ENCODE assay signal across 10 cellular contexts in the genomic region with DNA sequence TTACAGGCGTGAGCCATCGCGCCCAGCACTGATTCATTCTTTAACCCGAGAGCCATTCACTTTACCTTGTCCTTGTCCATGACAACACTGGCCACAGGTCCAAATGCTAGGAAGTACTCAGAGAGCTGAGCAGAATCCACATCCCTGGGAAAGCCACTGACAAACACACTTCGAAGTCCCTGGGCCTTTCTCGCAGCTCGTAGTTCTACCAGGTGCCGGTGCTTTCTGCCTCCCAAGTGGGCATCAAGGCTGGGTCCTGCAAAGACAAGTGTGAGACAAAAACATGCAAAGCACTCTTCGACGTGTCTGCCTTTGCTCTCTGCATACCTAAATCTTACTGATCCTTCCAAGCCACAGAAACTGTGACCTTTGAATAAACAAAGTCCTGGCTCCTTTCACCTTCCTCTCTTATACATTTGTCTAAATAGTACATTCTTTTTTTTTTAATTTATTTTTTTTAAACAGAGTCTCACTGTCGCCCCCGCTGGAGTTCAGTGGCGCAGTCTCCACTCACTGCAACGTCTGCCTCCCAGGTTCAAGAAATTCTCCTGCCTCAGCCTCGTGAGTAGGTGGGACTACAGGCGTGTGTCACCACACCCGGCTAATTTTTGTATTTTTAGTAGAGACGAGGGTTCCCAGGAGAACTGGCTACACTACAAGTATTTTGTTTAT.
DNase-seq lines count a peak whose midpoint lies in the region; ATAC-seq and TF ChIP-seq lines count a peak whose summit lies in the region.
"Had no signal": no experiment of that assay in that cellular context is flagged by ENCODE, and none has a peak within 500 bp of the region (broad histone marks: within the 10 kb centered on the region; RNA-seq: fewer than 3 reads in every experiment).

No MANE protein-coding gene starts in this region.

- peak; percentile 16 for TF ChIP-seq CTCF in AG04449 (IDR thresholded peaks at IDR 0.05; ENCODE audit: insufficient read depth, low read length, missing control alignments)
- TF ChIP-seq CTCF in GM10248 (IDR thresholded peaks at IDR 0.05; ENCODE audit: control extremely low read depth, extremely low read depth, low read depth, missing control alignments): peak; percentile 4
- 0 out of 2 replicates have a peak, but pooled peaks have one; percentile 20 for TF ChIP-seq CTCF in WERI-Rb-1 (IDR thresholded peaks at IDR 0.05; ENCODE audit: low read depth, low read length)

- POLR2A ChIA-PET in AG04449 (lab: Yijun Ruan, JAX): interaction anchor here (0.6 kb wide), 1 partner anchor 109 kb away, joined by 3 read pairs; no protein-coding TSS in a partner anchor
- POLR2A ChIA-PET in GM10248 (lab: Yijun Ruan, JAX): interaction anchor here (1.1 to 1.2 kb wide), 2 partner anchors 10 to 76 kb away, joined by 3 to 4 read pairs; partner anchors contain the start of genes C11orf98 and CSKMT

- H3K9me3 ChIP-seq in WERI-Rb-1 (ENCODE audit: severe bottlenecking) (no peaks in the 10 kb centered on the region), HAP-1 (no peaks in the 10 kb centered on the region)

- no peak for ATAC-seq in HG02884 (IDR thresholded peaks at IDR 0.05; ENCODE audit: unreplicated experiment)

- H3K36me3 ChIP-seq in WERI-Rb-1 (peaks cover 53% of the 10 kb centered on the region), HAP-1 (replicated peaks) (peaks cover 53% of the 10 kb centered on the region)

- no peaks in the 10 kb centered on the region for H3K27me3 ChIP-seq in WERI-Rb-1 (ENCODE audit: insufficient read depth, low read depth, severe bottlenecking)
- no peaks in the 10 kb centered on the region for H3K27me3 ChIP-seq in HAP-1 (ENCODE audit: low read depth)

- DNase-seq in AG04449 (ENCODE audit: low read depth, low spot score) (no peak), GM10248 (ENCODE audit: extremely low spot score) (no peak), WERI-Rb-1 (no peak), iris pigment epithelial cell (ENCODE audit: low read depth) (peak; percentile 48), germinal center (ENCODE audit: low spot score) (no peak), NOMO-1 (lab: John Stamatoyannopoulos, UW; ENCODE audit: unreplicated experiment in 2 of 2) (no peak), HAP-1 (ENCODE audit: low spot score in 2 of 2) (no peak)
- DNase-seq: amniotic stem cell, islet precursor cell had no signal

- H3K4me1 ChIP-seq in HAP-1: peaks cover 4% of the 10 kb centered on the region

- H3K4me3 ChIP-seq in AG04449 (ENCODE audit: low read depth, low read length): no peak overlapping the region
- no peak overlapping the region for H3K4me3 ChIP-seq in WERI-Rb-1 (ENCODE audit: low read depth, low read length)
- H3K4me3 ChIP-seq in HAP-1: no peak overlapping the region

- CTCF ChIA-PET in AG04449 (lab: Yijun Ruan, JAX): interaction anchor here (1.1 to 2.5 kb wide), 4 partner anchors 15 to 164 kb away, joined by 4 to 9 read pairs (median 5); partner anchors contain the start of genes B3GAT3 and EEF1G
- CTCF ChIA-PET in GM10248 (lab: Yijun Ruan, JAX): interaction anchor here (1.1 to 4.1 kb wide), 4 partner anchors 11 to 165 kb away, joined by 4 to 22 read pairs (median 5); partner anchors contain the start of gene MTA2

- H3K27ac ChIP-seq in WERI-Rb-1: no peak overlapping the region

- in situ Hi-C loops in HAP-1 (cut with MboI; ENCODE audit: low sequenced_read_pairs): no loop called here
